ENCODE assay signal across 11 cellular contexts in genomic region chr1:26283226-26283853, GRCh38. TPM values are rescaled to one million over a fixed set of nuclear protein-coding genes. Genes with fewer than 3 reads are reported as not detected.
DNase-seq lines count a peak whose midpoint lies in the region; ATAC-seq, FAIRE-seq and TF ChIP-seq lines count a peak whose summit lies in the region.
"Had no signal": no experiment of that assay in that cellular context is flagged by ENCODE, and none has a peak within 500 bp of the region (broad histone marks: within the 10 kb centered on the region; RNA-seq: fewer than 3 reads in every experiment).

No MANE protein-coding gene starts in this region.

- no peaks in the 10 kb centered on the region for H3K9me3 ChIP-seq in neutrophil
- peaks cover 4% of the 10 kb centered on the region for H3K9me3 ChIP-seq in trophoblast cell (ENCODE audit: insufficient read depth, low read depth, low read length)

- H4K12ac ChIP-seq in trophoblast cell (ENCODE audit: low read depth, low read length) = no peak overlapping the region

- no peaks in the 10 kb centered on the region for H3K9me3 Mint-ChIP-seq in CD14-positive monocyte

- no peak overlapping the region for H3K18ac ChIP-seq in trophoblast cell (ENCODE audit: low read length)

- peaks cover 49 to 61% of the 10 kb centered on the region in 2 donors for H3K36me3 Mint-ChIP-seq in CD14-positive monocyte

- H3K4me1 ChIP-seq in neutrophil (ENCODE audit: control insufficient read depth in 1 of 2, insufficient read depth in 1 of 2, low read depth in 1 of 2, low read length in 1 of 2) = peaks cover 70 to 86% of the 10 kb centered on the region in 2 experiments
- peaks cover 17 to 31% of the 10 kb centered on the region in 2 experiments for H3K4me1 ChIP-seq in trophoblast cell (ENCODE audit: control insufficient read depth in 1 of 2, insufficient read depth in 2 of 2, low read length in 2 of 2)

- H3K9ac ChIP-seq in trophoblast cell (ENCODE audit: low read length) = no peak overlapping the region

- H4K91ac ChIP-seq in trophoblast cell (ENCODE audit: low read depth, low read length) = no peak overlapping the region

- H3K27me3 Mint-ChIP-seq in CD14-positive monocyte (ENCODE audit: low read depth in 3 of 3) = peaks cover 0 to 9% (median 4%) of the 10 kb centered on the region in 3 donors

- no peak overlapping the region for H3K14ac ChIP-seq in trophoblast cell (ENCODE audit: low read length)

- H3K4ac ChIP-seq in trophoblast cell (ENCODE audit: low read depth, low read length) = no peak overlapping the region

- H3K79me2 ChIP-seq in trophoblast cell (ENCODE audit: control insufficient read depth, insufficient read depth, low read length, poor library complexity) = peaks cover 4% of the 10 kb centered on the region

- no peak overlapping the region for H2BK120ac ChIP-seq in trophoblast cell (ENCODE audit: insufficient read depth, low read length, poor library complexity)

- no peak overlapping the region for H2AK5ac ChIP-seq in trophoblast cell (ENCODE audit: low read length)

- no peak for FAIRE-seq in bronchial epithelial cell (lab: Jason Lieb, UNC)
- FAIRE-seq: keratinocyte had no signal

- peak overlapping the region in 1 of 2 donors; percentile 58 for H3K4me3 Mint-ChIP-seq in CD14-positive monocyte

- H3K4me3 ChIP-seq in bronchial epithelial cell (ENCODE audit: low read depth, low read length) (no peak overlapping the region), neutrophil (ENCODE audit: low read depth in 1 of 2, low read length in 1 of 2) (no peak overlapping the region), trophoblast cell (ENCODE audit: low read depth, low read length) (no peak overlapping the region)
- H3K4me3 ChIP-seq: SK-N-MC had no signal

- intact Hi-C loops in CD14-positive monocyte (cut with micrococcal nuclease) = no loop called here

- peaks cover 88% of the 10 kb centered on the region for H3K4me1 Mint-ChIP-seq in CD14-positive monocyte

- H3K27ac Mint-ChIP-seq in CD14-positive monocyte = peak overlapping the region; percentile 96 to 100 (median 100)

- ATAC-seq in GM19467 (IDR thresholded peaks at IDR 0.05; ENCODE audit: unreplicated experiment) = no peak

- no peak overlapping the region for H2BK12ac ChIP-seq in trophoblast cell (ENCODE audit: low read length)

- no CpG with 5 or more reads among the region's 5 CpGs for WGBS in trophoblast cell (ENCODE audit: extremely low coverage, insufficient coverage, insufficient read length)

- peaks cover 5% of the 10 kb centered on the region for H3K79me1 ChIP-seq in trophoblast cell (ENCODE audit: low read length)

- peak overlapping the region; percentile 100 for H3K27ac ChIP-seq in neutrophil
- no peak overlapping the region for H3K27ac ChIP-seq in trophoblast cell (ENCODE audit: low read depth, low read length)
- H3K27ac ChIP-seq: SK-N-MC had no signal

- no peaks in the 10 kb centered on the region for H3K27me3 ChIP-seq in bronchial epithelial cell (ENCODE audit: control insufficient read depth, insufficient read depth, low read length)
- no peaks in the 10 kb centered on the region for H3K27me3 ChIP-seq in neutrophil
- H3K27me3 ChIP-seq in trophoblast cell (ENCODE audit: insufficient read depth, low read length) = no peaks in the 10 kb centered on the region

- no peak overlapping the region for H3K4me2 ChIP-seq in trophoblast cell (ENCODE audit: low read length)

- H4K8ac ChIP-seq in trophoblast cell (ENCODE audit: low read depth, low read length) = no peak overlapping the region

- peaks cover 8% of the 10 kb centered on the region for H3K36me3 ChIP-seq in bronchial epithelial cell (ENCODE audit: control insufficient read depth, insufficient read depth, low read length)
- H3K36me3 ChIP-seq in neutrophil = peaks cover 42% of the 10 kb centered on the region
- peaks cover 16 to 24% of the 10 kb centered on the region in 2 experiments for H3K36me3 ChIP-seq in trophoblast cell (ENCODE audit: control insufficient read depth in 1 of 2, insufficient read depth in 2 of 2, low read length in 2 of 2)

- H2AFZ ChIP-seq in trophoblast cell (ENCODE audit: insufficient read depth, low read length, poor library complexity) = no peak overlapping the region

- DNase-seq in CD14-positive monocyte (ENCODE audit: low spot score) = peak; percentile 24
- peak; percentile 46 for DNase-seq in M059J (ENCODE audit: low read depth)
- DNase-seq in bronchial epithelial cell (ENCODE audit: low read depth) = peak; percentile 13
- no peak for DNase-seq in NCI-H345 (lab: John Stamatoyannopoulos, UW)
- DNase-seq in trophoblast cell = no peak
- DNase-seq in superior temporal gyrus (ENCODE audit: extremely low spot score) = no peak
- DNase-seq: NCI-H2081 treated with DMSO at 0.1 percent for 48 hours had no signal

- H2BK5ac ChIP-seq in trophoblast cell (ENCODE audit: low read depth, low read length, poor library complexity) = no peak overlapping the region

- H3K23ac ChIP-seq in trophoblast cell (ENCODE audit: low read length) = no peak overlapping the region

- no peak for TF ChIP-seq CTCF in CD14-positive monocyte (IDR thresholded peaks at IDR 0.05)
- TF ChIP-seq CTCF in bronchial epithelial cell (IDR thresholded peaks at IDR 0.05; ENCODE audit: insufficient read depth, low read length, severe bottlenecking) = no peak
- TF ChIP-seq CTCF in neutrophil (IDR thresholded peaks at IDR 0.05) = no peak

RNA-seq across cellular contexts. Expression of gene SH3BGRL3, which starts 3.5 kb away (rescaled TPM):
- 1,000 to 10,000 TPM; 1,706 to 1,744 TPM for polyA plus RNA-seq in CD14-positive monocyte
- total RNA-seq in M059J (2014; rRNA removed; shearing (Covaris generic)) = 268 and 302 TPM in 2 replicates
- 14.5 and 28.7 TPM in 2 replicates for total RNA-seq in bronchial epithelial cell
- 179 and 184 TPM in 2 replicates for polyA plus RNA-seq in trophoblast cell (2013)

RNA-seq across cellular contexts. Expression of gene UBXN11, which starts 23.1 kb away (rescaled TPM):
- 10 to 100 TPM; 48.0 to 52.1 TPM for polyA plus RNA-seq in CD14-positive monocyte
- 4.1 and 7.3 TPM in 2 replicates for total RNA-seq in M059J (2014; rRNA removed; shearing (Covaris generic))
- total RNA-seq in bronchial epithelial cell = 2.6 and 3.1 TPM in 2 replicates
- polyA plus RNA-seq in trophoblast cell (2013) = 8.1 and 8.5 TPM in 2 replicates

RNA-seq across cellular contexts. Expression of gene CD52, which starts 34.4 kb away (rescaled TPM):
- 1,000 to 10,000 TPM; 2,617 to 4,047 TPM for polyA plus RNA-seq in CD14-positive monocyte
- total RNA-seq in M059J (2014; rRNA removed; shearing (Covaris generic)) = not detected in 2 replicates
- total RNA-seq in bronchial epithelial cell = not detected in 2 replicates
- polyA plus RNA-seq in trophoblast cell (2013) = 2.0 and 2.4 TPM in 2 replicates

RNA-seq across cellular contexts. Expression of gene CEP85, which starts 49.3 kb away (rescaled TPM):
- 10 to 100 TPM in 1 of 2 donors, 1 to 10 TPM in 1; 8.2 to 10.9 TPM for polyA plus RNA-seq in CD14-positive monocyte
- total RNA-seq in M059J (2014; rRNA removed; shearing (Covaris generic)) = 28.6 and 43.0 TPM in 2 replicates
- total RNA-seq in bronchial epithelial cell = 8.1 and 8.4 TPM in 2 replicates
- 53.1 and 54.6 TPM in 2 replicates for polyA plus RNA-seq in trophoblast cell (2013)

Comparison
In these comparisons a context has a peak if more than half of its experiments do, and no peak if none do; other contexts are left out.
1. DNase-seq: peak in CD14-positive monocyte (single experiment), M059J (single experiment) and bronchial epithelial cell (single experiment); none in NCI-H345 (single experiment), trophoblast cell (0 of 2) and superior temporal gyrus (single experiment).